Comparison of ENCODE assay signal across 1 cellular context in the genomic region with DNA sequence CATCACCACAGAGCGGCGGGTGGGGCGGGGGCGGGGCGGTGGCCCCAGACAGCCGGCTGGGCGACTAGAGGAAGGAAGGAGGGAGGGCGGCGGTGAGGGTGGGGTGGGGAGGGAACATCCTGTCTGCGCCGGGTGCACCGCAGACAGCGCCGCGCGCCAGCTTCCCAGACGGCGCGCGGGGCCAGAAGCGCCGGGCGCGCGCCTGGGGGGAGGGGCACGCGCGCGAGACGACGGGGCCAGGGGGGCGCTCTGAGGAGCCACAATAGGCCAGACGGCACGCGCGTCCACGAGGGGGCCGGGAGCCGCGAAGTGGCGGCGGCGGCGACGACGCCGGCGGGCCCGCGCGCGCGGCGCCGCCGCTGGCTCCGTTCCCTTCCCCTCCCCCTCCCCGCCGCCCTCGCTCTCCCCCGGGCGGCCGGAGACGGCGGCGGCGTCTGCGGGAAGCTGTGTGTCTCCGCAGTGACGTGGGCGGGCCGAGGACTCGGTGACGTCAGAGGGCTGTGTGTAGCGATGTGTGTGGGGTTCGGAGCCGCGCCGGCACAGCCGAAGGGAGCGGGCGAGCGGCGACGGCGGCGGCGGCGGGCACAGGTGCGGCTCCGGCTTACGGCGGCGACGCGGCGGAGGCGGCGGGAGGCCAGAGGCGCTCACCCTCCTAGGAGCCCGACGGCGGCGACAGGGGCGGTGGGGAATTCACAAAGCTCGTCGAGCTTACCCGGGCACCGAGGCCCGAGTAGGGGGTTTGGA.
TF ChIP-seq lines count a peak whose summit lies in the region.

A gene with protein sequence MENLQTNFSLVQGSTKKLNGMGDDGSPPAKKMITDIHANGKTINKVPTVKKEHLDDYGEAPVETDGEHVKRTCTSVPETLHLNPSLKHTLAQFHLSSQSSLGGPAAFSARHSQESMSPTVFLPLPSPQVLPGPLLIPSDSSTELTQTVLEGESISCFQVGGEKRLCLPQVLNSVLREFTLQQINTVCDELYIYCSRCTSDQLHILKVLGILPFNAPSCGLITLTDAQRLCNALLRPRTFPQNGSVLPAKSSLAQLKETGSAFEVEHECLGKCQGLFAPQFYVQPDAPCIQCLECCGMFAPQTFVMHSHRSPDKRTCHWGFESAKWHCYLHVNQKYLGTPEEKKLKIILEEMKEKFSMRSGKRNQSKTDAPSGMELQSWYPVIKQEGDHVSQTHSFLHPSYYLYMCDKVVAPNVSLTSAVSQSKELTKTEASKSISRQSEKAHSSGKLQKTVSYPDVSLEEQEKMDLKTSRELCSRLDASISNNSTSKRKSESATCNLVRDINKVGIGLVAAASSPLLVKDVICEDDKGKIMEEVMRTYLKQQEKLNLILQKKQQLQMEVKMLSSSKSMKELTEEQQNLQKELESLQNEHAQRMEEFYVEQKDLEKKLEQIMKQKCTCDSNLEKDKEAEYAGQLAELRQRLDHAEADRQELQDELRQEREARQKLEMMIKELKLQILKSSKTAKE (plus strand): TSS at position 540 of the 744 bp plus-strand sequence. CDS start 2,617 bp downstream, outside the sequence.

TF ChIP-seq in HEK293, 187 proteins besides CTCF, POLR2A, EP300 and RAD21 (continued from another document and continues in another):
- TF ChIP-seq, protein P1, sequence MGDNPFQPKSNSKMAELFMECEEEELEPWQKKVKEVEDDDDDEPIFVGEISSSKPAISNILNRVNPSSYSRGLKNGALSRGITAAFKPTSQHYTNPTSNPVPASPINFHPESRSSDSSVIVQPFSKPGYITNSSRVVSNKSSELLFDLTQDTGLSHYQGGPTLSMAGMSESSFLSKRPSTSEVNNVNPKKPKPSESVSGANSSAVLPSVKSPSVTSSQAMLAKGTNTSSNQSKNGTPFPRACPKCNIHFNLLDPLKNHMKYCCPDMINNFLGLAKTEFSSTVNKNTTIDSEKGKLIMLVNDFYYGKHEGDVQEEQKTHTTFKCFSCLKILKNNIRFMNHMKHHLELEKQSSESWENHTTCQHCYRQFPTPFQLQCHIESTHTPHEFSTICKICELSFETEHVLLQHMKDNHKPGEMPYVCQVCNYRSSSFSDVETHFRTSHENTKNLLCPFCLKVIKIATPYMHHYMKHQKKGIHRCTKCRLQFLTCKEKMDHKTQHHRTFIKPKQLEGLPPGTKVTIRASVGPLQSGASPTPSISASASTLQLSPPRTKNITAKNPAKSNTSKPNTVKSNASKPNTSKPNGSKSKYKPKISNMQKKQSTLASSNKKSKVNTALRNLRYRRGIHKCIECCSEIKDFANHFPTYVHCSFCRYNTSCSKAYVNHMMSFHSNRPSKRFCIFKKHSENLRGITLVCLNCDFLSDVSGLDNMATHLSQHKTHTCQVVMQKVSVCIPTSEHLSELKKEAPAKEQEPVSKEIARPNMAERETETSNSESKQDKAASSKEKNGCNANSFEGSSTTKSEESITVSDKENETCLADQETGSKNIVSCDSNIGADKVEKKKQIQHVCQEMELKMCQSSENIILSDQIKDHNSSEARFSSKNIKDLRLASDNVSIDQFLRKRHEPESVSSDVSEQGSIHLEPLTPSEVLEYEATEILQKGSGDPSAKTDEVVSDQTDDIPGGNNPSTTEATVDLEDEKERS (tag by site-specific recombination; IDR thresholded peaks at IDR 0.05): no peak
- TF ChIP-seq ZNF449 (tag by site-specific recombination; IDR thresholded peaks at IDR 0.05) (no peak), ZNF530 (tag by site-specific recombination; IDR thresholded peaks at IDR 0.05; ENCODE audit: low read depth) (no peak), OSR2 (tag by site-specific recombination; IDR thresholded peaks at IDR 0.05) (no peak), HOXD13 (CRISPR knock-in tag; IDR thresholded peaks at IDR 0.05; ENCODE audit: borderline replicate concordance) (no peak), PATZ1 (tag by site-specific recombination; IDR thresholded peaks at IDR 0.05) (no peak), ZNF214 (tag by site-specific recombination; IDR thresholded peaks at IDR 0.05; ENCODE audit: borderline replicate concordance) (no peak), TSHZ1 (tag by site-specific recombination; IDR thresholded peaks at IDR 0.05; ENCODE audit: borderline replicate concordance) (no peak), KLF10 (tag by site-specific recombination; IDR thresholded peaks at IDR 0.05) (0 out of 2 replicates have a peak, but pooled peaks have one; percentile 56), ZSCAN18 (tag by site-specific recombination; IDR thresholded peaks at IDR 0.05) (no peak), ZSCAN16 (tag by site-specific recombination; IDR thresholded peaks at IDR 0.05) (no peak), ZNF26 (tag by site-specific recombination; IDR thresholded peaks at IDR 0.05) (no peak), ZNF302 (tag by site-specific recombination; IDR thresholded peaks at IDR 0.05; ENCODE audit: low read depth) (no peak), ZNF248 (tag by site-specific recombination; IDR thresholded peaks at IDR 0.05) (no peak), ZNF654 (tag by site-specific recombination; IDR thresholded peaks at IDR 0.05; ENCODE audit: low read depth) (no peak), BCL11A (tag by site-specific recombination; IDR thresholded peaks at IDR 0.05; ENCODE audit: low read depth) (no peak), BCL11B (tag by site-specific recombination; IDR thresholded peaks at IDR 0.05; ENCODE audit: low read depth) (no peak), ZNF791 (tag by site-specific recombination; IDR thresholded peaks at IDR 0.05) (no peak), ZNF416 (tag by site-specific recombination; IDR thresholded peaks at IDR 0.05) (no peak), ZNF830 (tag by site-specific recombination; IDR thresholded peaks at IDR 0.05; ENCODE audit: low read depth) (no peak), ZNF223 (tag by site-specific recombination; IDR thresholded peaks at IDR 0.05) (no peak), ZNF157 (tag by site-specific recombination; IDR thresholded peaks at IDR 0.05) (no peak), ZNF2 (tag by site-specific recombination; IDR thresholded peaks at IDR 0.05) (no peak), ZNF629 (tag by site-specific recombination; IDR thresholded peaks at IDR 0.05) (peak; percentile 92), IKZF3 (tag by site-specific recombination; IDR thresholded peaks at IDR 0.05) (0 out of 2 replicates have a peak, but pooled peaks have one; percentile 51), SP2 (tag by site-specific recombination; IDR thresholded peaks at IDR 0.05) (peak; percentile 65), ZNF585B (tag by site-specific recombination; IDR thresholded peaks at IDR 0.05) (no peak), ZBTB6 (tag by site-specific recombination; IDR thresholded peaks at IDR 0.05) (no peak), ZNF132 (tag by site-specific recombination; IDR thresholded peaks at IDR 0.05; ENCODE audit: borderline replicate concordance) (no peak), ZNF510 (tag by site-specific recombination; IDR thresholded peaks at IDR 0.05; ENCODE audit: insufficient replicate concordance) (no peak), SCRT1 (tag by site-specific recombination; IDR thresholded peaks at IDR 0.05; ENCODE audit: borderline replicate concordance) (no peak), ZNF768 (tag by site-specific recombination; IDR thresholded peaks at IDR 0.05) (no peak), ZNF37A (tag by site-specific recombination; IDR thresholded peaks at IDR 0.05) (no peak)
- TF ChIP-seq, protein P2, sequence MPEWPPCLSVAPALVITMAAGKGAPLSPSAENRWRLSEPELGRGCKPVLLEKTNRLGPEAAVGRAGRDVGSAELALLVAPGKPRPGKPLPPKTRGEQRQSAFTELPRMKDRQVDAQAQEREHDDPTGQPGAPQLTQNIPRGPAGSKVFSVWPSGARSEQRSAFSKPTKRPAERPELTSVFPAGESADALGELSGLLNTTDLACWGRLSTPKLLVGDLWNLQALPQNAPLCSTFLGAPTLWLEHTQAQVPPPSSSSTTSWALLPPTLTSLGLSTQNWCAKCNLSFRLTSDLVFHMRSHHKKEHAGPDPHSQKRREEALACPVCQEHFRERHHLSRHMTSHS (tag by site-specific recombination; IDR thresholded peaks at IDR 0.05): no peak
- TF ChIP-seq, protein P3, sequence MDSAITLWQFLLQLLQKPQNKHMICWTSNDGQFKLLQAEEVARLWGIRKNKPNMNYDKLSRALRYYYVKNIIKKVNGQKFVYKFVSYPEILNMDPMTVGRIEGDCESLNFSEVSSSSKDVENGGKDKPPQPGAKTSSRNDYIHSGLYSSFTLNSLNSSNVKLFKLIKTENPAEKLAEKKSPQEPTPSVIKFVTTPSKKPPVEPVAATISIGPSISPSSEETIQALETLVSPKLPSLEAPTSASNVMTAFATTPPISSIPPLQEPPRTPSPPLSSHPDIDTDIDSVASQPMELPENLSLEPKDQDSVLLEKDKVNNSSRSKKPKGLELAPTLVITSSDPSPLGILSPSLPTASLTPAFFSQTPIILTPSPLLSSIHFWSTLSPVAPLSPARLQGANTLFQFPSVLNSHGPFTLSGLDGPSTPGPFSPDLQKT (IDR thresholded peaks at IDR 0.05; ENCODE audit: borderline replicate concordance, low read depth, low read length): no peak
